Comparison of ENCODE assay signal across 11 cellular contexts in genomic region chr1:215665212-215665611, GRCh38.
A peak's percentile ranks its signal among the peaks of the same experiment; 100 is the strongest.
DNase-seq lines count a peak whose midpoint lies in the region; ATAC-seq and TF ChIP-seq lines count a peak whose summit lies in the region.
"Had no signal": no experiment of that assay in that cellular context is flagged by ENCODE, and none has a peak within 500 bp of the region (broad histone marks: within the 10 kb centered on the region; RNA-seq: fewer than 3 reads in every experiment).

No MANE protein-coding gene starts in this region.

- peak; percentile 15 for DNase-seq in stimulated activated CD4-positive, alpha-beta T cell treated with anti-CD3 and anti-CD28 coated beads, Interleukin-15, amount 100 ng/mL, for 24 hours
- DNase-seq in stimulated activated CD4-positive, alpha-beta T cell treated with anti-CD3 and anti-CD28 coated beads, Interleukin-4, amount 100 ng/mL, for 1 hour = no peak
- DNase-seq in choroid plexus epithelial cell (ENCODE audit: low read depth) (peak; percentile 30), esophagus squamous epithelium (lab: John Stamatoyannopoulos, UW) (no peak), iPS-NIHi7 (ENCODE audit: extremely low spot score) (no peak)
- peak; percentile 27 for DNase-seq in stimulated activated CD8-positive, alpha-beta memory T cell treated with anti-CD3 and anti-CD28 coated beads, Interleukin-4, amount 100 ng/mL, for 48 hours
- DNase-seq: activated T-cell treated with anti-CD3 and anti-CD28 coated beads, Interleukin-2, amount 50 U/mL, for 4 hours; NCI-H2107; right cardiac atrium had no signal

- H3K4me3 ChIP-seq in choroid plexus epithelial cell (ENCODE audit: low read depth, low read length) = no peak overlapping the region
- H3K4me3 ChIP-seq in esophagus squamous epithelium = no peak overlapping the region

- no peaks in the 10 kb centered on the region for H3K27me3 ChIP-seq in esophagus squamous epithelium

- H3K36me3 ChIP-seq in esophagus squamous epithelium = no peaks in the 10 kb centered on the region

- H3K9me3 ChIP-seq in esophagus squamous epithelium = no peaks in the 10 kb centered on the region

- no peak for TF ChIP-seq CTCF in choroid plexus epithelial cell (conservative IDR thresholded peaks at IDR 0.05; ENCODE audit: low read depth, low read length)
- TF ChIP-seq CTCF in esophagus squamous epithelium (IDR thresholded peaks at IDR 0.05) = no peak

- H3K27ac ChIP-seq in esophagus squamous epithelium = no peak overlapping the region

- peak; percentile 70 for ATAC-seq in HG03520 (IDR thresholded peaks at IDR 0.05; ENCODE audit: unreplicated experiment)
- no peak for ATAC-seq in HG03175 (IDR thresholded peaks at IDR 0.05; ENCODE audit: unreplicated experiment)
- ATAC-seq: activated T-cell treated with anti-CD3 and anti-CD28 coated beads, Interleukin-2, amount 50 U/mL, for 4 hours; right cardiac atrium had no signal

- no peaks in the 10 kb centered on the region for H3K4me1 ChIP-seq in esophagus squamous epithelium

- TF ChIP-seq POLR2A in esophagus squamous epithelium (IDR thresholded peaks at IDR 0.05) = no peak

- intact Hi-C loops in esophagus squamous epithelium (cut with DNase I) = no loop called here

- WGBS in esophagus squamous epithelium, 2 donors = 25 to 78% methylated on average over 2 to 4 of the region's 4 CpGs

Comparison
In these comparisons a context has a peak if more than half of its experiments do, and no peak if none do; other contexts are left out.
1. DNase-seq: peak in stimulated activated CD4-positive, alpha-beta T cell treated with anti-CD3 and anti-CD28 coated beads, Interleukin-15, amount 100 ng/mL, for 24 hours (single experiment), choroid plexus epithelial cell (single experiment) and stimulated activated CD8-positive, alpha-beta memory T cell treated with anti-CD3 and anti-CD28 coated beads, Interleukin-4, amount 100 ng/mL, for 48 hours (single experiment); none in stimulated activated CD4-positive, alpha-beta T cell treated with anti-CD3 and anti-CD28 coated beads, Interleukin-4, amount 100 ng/mL, for 1 hour (single experiment), esophagus squamous epithelium (single experiment) and iPS-NIHi7 (single experiment).